9 cellular contexts compared by ENCODE assay signal in genomic region chr7:54546081-54546985, GRCh38. TPM values are rescaled to one million over a fixed set of nuclear protein-coding genes. Genes with fewer than 3 reads are reported as not detected.
A peak's percentile ranks its signal among the peaks of the same experiment; 100 is the strongest.
DNase-seq lines count a peak whose midpoint lies in the region; ATAC-seq and TF ChIP-seq lines count a peak whose summit lies in the region.
"Had no signal": no experiment of that assay in that cellular context is flagged by ENCODE, and none has a peak within 500 bp of the region (broad histone marks: within the 10 kb centered on the region; RNA-seq: fewer than 3 reads in every experiment).

No MANE protein-coding gene starts in this region.

- H3K27ac Mint-ChIP-seq in stimulated activated effector memory CD8-positive, alpha-beta T cell treated with anti-CD3 and anti-CD28 coated beads, Interleukin-12 subunit alpha, Interleukin-12 subunit beta, amount 100 ng/mL, for 72 hours, result no peak overlapping the region

- WGBS in gastroesophageal sphincter (ENCODE audit: low coverage in 1 of 2), 2 donors, result 2 to 3% methylated on average over 18 to 22 of the region's 80 CpGs

- no peaks in the 10 kb centered on the region for H3K9me3 ChIP-seq in gastroesophageal sphincter

- TF ChIP-seq POLR2A in gastroesophageal sphincter (IDR thresholded peaks at IDR 0.05), result no peak
- TF ChIP-seq POLR2A in erythroblast (IDR thresholded peaks at IDR 0.05; ENCODE audit: low read length), result no peak

- H3K4me1 ChIP-seq in gastroesophageal sphincter, result peaks cover 0 to 32% (median 17%) of the 10 kb centered on the region in 3 donors

- H3K36me3 ChIP-seq in gastroesophageal sphincter, result no peaks in the 10 kb centered on the region

- H3K4me1 Mint-ChIP-seq in stimulated activated effector memory CD8-positive, alpha-beta T cell treated with anti-CD3 and anti-CD28 coated beads, Interleukin-12 subunit alpha, Interleukin-12 subunit beta, amount 100 ng/mL, for 72 hours, result no peaks in the 10 kb centered on the region

- H3K9me3 Mint-ChIP-seq in stimulated activated effector memory CD8-positive, alpha-beta T cell treated with anti-CD3 and anti-CD28 coated beads, Interleukin-12 subunit alpha, Interleukin-12 subunit beta, amount 100 ng/mL, for 72 hours, result peaks cover 3% of the 10 kb centered on the region

- H3K36me3 Mint-ChIP-seq in stimulated activated effector memory CD8-positive, alpha-beta T cell treated with anti-CD3 and anti-CD28 coated beads, Interleukin-12 subunit alpha, Interleukin-12 subunit beta, amount 100 ng/mL, for 72 hours, result no peaks in the 10 kb centered on the region

- H3K27ac ChIP-seq in gastroesophageal sphincter, result no peak overlapping the region

- ATAC-seq in GM18909 (IDR thresholded peaks at IDR 0.05; ENCODE audit: poor library complexity, unreplicated experiment) (peak; percentile 47), gastroesophageal sphincter (peak; percentile 31), GM18861 (IDR thresholded peaks at IDR 0.05; ENCODE audit: unreplicated experiment) (no peak)
- peak; percentile 34 for ATAC-seq in stimulated activated effector memory CD8-positive, alpha-beta T cell treated with anti-CD3 and anti-CD28 coated beads, Interleukin-12 subunit alpha, Interleukin-12 subunit beta, amount 100 ng/mL, for 72 hours

- no peak for TF ChIP-seq EP300 in gastroesophageal sphincter (IDR thresholded peaks at IDR 0.05)

- peak; percentile 23 for DNase-seq in NCI-H82 treated with DMSO at 0.1 percent for 48 hours (lab: John Stamatoyannopoulos, UW; ENCODE audit: unreplicated experiment)
- DNase-seq in stimulated activated effector memory CD8-positive, alpha-beta T cell treated with anti-CD3 and anti-CD28 coated beads, Interleukin-12 subunit alpha, Interleukin-12 subunit beta, amount 100 ng/mL, for 72 hours (ENCODE audit: low spot score in 2 of 2), result no peak
- DNase-seq in erythroblast (lab: John Stamatoyannopoulos, UW), result no peak
- DNase-seq in activated CD8-positive, alpha-beta memory T cell treated with anti-CD3 and anti-CD28 coated beads, Interleukin-2, amount 50 U/mL, for 4 hours, result no peak
- no peak for DNase-seq in NCI-H2081 treated with DMSO at 0.1 percent for 48 hours (lab: John Stamatoyannopoulos, UW)

- H3K4me3 Mint-ChIP-seq in stimulated activated effector memory CD8-positive, alpha-beta T cell treated with anti-CD3 and anti-CD28 coated beads, Interleukin-12 subunit alpha, Interleukin-12 subunit beta, amount 100 ng/mL, for 72 hours, result no peak overlapping the region

- peak overlapping the region in 1 of 2 donors; percentile 42 for H3K4me3 ChIP-seq in gastroesophageal sphincter

- peaks cover 68% of the 10 kb centered on the region for H3K27me3 ChIP-seq in gastroesophageal sphincter

- TF ChIP-seq CTCF in gastroesophageal sphincter (IDR thresholded peaks at IDR 0.05), result peak in 1 of 4 experiments; percentile 43

RNA-seq across cellular contexts. Expression of gene VSTM2A, which starts 4.2 kb away (rescaled TPM):
- total RNA-seq in gastroesophageal sphincter, result under 1 TPM in 2 of 4 donors, not detected in 2; 0.10 to 0.81 TPM
- total RNA-seq: T-helper 2 cell treated with Interferon-gamma antibody and Interleukin-4, amounts not matched to agents 100 ng/mL and 5 ng/mL, for 36 hours had no signal
